ENCODE assay signal across 1 cellular context in genomic region chr7:66306243-66306642, GRCh38.
TF ChIP-seq lines count a peak whose summit lies in the region.

No MANE protein-coding gene starts in this region.

TF ChIP-seq in HepG2, 621 proteins besides CTCF, POLR2A, EP300 and RAD21 (continued from another document):
- TF ChIP-seq E2F5 (CRISPR knock-in tag; conservative IDR thresholded peaks at IDR 0.05) = no peak
- TF ChIP-seq U2AF2 (IDR thresholded peaks at IDR 0.05; ENCODE audit: low read depth, low read length) = no peak
- no peak for TF ChIP-seq ELF1 (CRISPR knock-in tag; IDR thresholded peaks at IDR 0.05)
- TF ChIP-seq ZNF496 (CRISPR knock-in tag; IDR thresholded peaks at IDR 0.05; ENCODE audit: insufficient replicate concordance) = no peak
- TF ChIP-seq ZNF607 (CRISPR knock-in tag; IDR thresholded peaks at IDR 0.05; ENCODE audit: borderline replicate concordance) = no peak
- no peak for TF ChIP-seq SIX1 (CRISPR knock-in tag; IDR thresholded peaks at IDR 0.05; ENCODE audit: borderline replicate concordance)
- no peak for TF ChIP-seq TRIM24 (CRISPR knock-in tag; IDR thresholded peaks at IDR 0.05)
